Comparison of ENCODE assay signal across 8 cellular contexts in the genomic region with DNA sequence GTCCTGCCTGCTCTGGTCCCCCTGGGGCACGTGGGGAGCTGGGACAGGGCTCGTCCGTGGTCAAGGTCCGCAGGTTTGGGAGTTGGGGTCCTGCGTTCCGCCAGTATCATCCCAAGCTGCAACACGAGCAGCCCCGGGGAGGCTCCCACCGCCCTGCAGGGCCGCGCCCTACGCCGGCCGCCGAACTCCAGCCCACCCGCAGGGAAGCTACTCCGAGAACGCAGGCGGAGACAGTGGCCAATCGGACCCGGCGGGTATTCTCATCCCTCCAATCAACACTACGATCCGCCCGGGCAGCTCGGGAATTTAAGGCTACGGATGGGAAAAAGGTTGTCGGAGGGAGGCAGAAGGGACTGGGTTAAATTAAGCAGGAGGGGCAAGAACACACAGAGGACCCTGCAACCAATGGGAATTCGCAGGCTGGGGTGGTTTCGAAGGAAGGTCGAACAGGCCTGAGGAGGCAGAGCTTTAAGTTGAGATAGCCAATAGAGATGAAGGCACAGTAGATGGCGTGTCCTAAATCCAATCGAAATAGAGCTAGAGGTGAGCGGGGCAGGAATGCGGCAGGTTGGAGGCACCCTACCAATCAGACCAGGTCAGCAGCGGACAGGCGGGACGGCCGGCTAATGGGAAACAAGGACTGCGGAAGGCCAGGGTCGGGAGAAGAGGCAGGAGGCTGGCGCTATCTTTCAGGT.
DNase-seq lines count a peak whose midpoint lies in the region; ATAC-seq, FAIRE-seq and TF ChIP-seq lines count a peak whose summit lies in the region.

No MANE protein-coding gene starts in this region.

- peak overlapping the region; percentile 85 for H3K27ac ChIP-seq in VCaP

- peak; percentile 98 for DNase-seq in AG09309 (ENCODE audit: low read depth)
- peak; percentile 81 for DNase-seq in NCI-H2196 (lab: John Stamatoyannopoulos, UW; ENCODE audit: unreplicated experiment)
- DNase-seq in cerebellar nuclear complex (lab: John Stamatoyannopoulos, UW): peak; percentile 99 to 100
- DNase-seq in stimulated activated CD4-positive, alpha-beta T cell treated with anti-CD3 and anti-CD28 coated beads, Interleukin-12 subunit alpha, Interleukin-12 subunit beta, amount 100 ng/mL, for 4 hours: peak; percentile 87

- ATAC-seq in GM18907 (IDR thresholded peaks at IDR 0.05; ENCODE audit: unreplicated experiment) (peak; percentile 79), HG03135 (IDR thresholded peaks at IDR 0.05; ENCODE audit: unreplicated experiment) (peak; percentile 84)

- peak; percentile 99 for FAIRE-seq in islet of Langerhans (lab: Jason Lieb, UNC)

- H3K4me3 ChIP-seq in AG09309 (ENCODE audit: control insufficient read depth, low read depth, low read length): peak overlapping the region; percentile 87

- no peak for TF ChIP-seq CTCF in AG09309 (IDR thresholded peaks at IDR 0.05; ENCODE audit: control insufficient read depth, insufficient read depth, low read depth, low read length, missing control alignments)
- TF ChIP-seq CTCF in VCaP (conservative IDR thresholded peaks at IDR 0.05): no peak

Comparison
In these comparisons a context has a peak if more than half of its experiments do, and no peak if none do; other contexts are left out.
1. Peak in every context shown above with its lines: DNase-seq, ATAC-seq, H3K4me3 ChIP-seq and H3K27ac ChIP-seq.